ENCODE assay signal across 8 cellular contexts in genomic region chr22:17999851-18000250, GRCh38. TPM values are rescaled to one million over a fixed set of nuclear protein-coding genes. Genes with fewer than 3 reads are reported as not detected.
DNase-seq lines count a peak whose midpoint lies in the region; ATAC-seq and TF ChIP-seq lines count a peak whose summit lies in the region.

No MANE protein-coding gene starts in this region.

- peak overlapping the region; percentile 66 for H3K27ac Mint-ChIP-seq in activated naive CD8-positive, alpha-beta T cell treated with anti-CD3 and anti-CD28 coated beads, Interleukin-2, amount 50 U/mL, for 24 hours

- no peaks in the 10 kb centered on the region for H3K27me3 Mint-ChIP-seq in activated naive CD8-positive, alpha-beta T cell treated with anti-CD3 and anti-CD28 coated beads, Interleukin-2, amount 50 U/mL, for 24 hours

- H3K27me3 ChIP-seq in lower lobe of right lung (ENCODE audit: low read depth) (no peaks in the 10 kb centered on the region), uterus (no peaks in the 10 kb centered on the region)

- H3K9me3 ChIP-seq in lower lobe of right lung: no peaks in the 10 kb centered on the region
- no peaks in the 10 kb centered on the region for H3K9me3 ChIP-seq in uterus

- no peak overlapping the region for H3K27ac ChIP-seq in lower lobe of right lung
- H3K27ac ChIP-seq in uterus: peak overlapping the region in 1 of 2 donors; percentile 23

- TF ChIP-seq CTCF in lower lobe of right lung (IDR thresholded peaks at IDR 0.05) (no peak), uterus (IDR thresholded peaks at IDR 0.05) (no peak)

- no peaks in the 10 kb centered on the region for H3K36me3 ChIP-seq in lower lobe of right lung
- no peaks in the 10 kb centered on the region for H3K36me3 ChIP-seq in uterus

- H3K36me3 Mint-ChIP-seq in activated naive CD8-positive, alpha-beta T cell treated with anti-CD3 and anti-CD28 coated beads, Interleukin-2, amount 50 U/mL, for 24 hours (ENCODE audit: low read depth): peaks cover 1% of the 10 kb centered on the region

- no peak for TF ChIP-seq POLR2A in uterus (IDR thresholded peaks at IDR 0.05)

- no peaks in the 10 kb centered on the region for H3K9me3 Mint-ChIP-seq in activated naive CD8-positive, alpha-beta T cell treated with anti-CD3 and anti-CD28 coated beads, Interleukin-2, amount 50 U/mL, for 24 hours

- H3K4me3 Mint-ChIP-seq in activated naive CD8-positive, alpha-beta T cell treated with anti-CD3 and anti-CD28 coated beads, Interleukin-2, amount 50 U/mL, for 24 hours: peak overlapping the region; percentile 80

- H3K4me3 ChIP-seq in lower lobe of right lung: peak overlapping the region; percentile 78
- H3K4me3 ChIP-seq in uterus: peak overlapping the region; percentile 55 to 88

- H3K4me1 ChIP-seq in lower lobe of right lung (peaks cover 20% of the 10 kb centered on the region), uterus (no peaks in the 10 kb centered on the region)

- H3K4me1 Mint-ChIP-seq in activated naive CD8-positive, alpha-beta T cell treated with anti-CD3 and anti-CD28 coated beads, Interleukin-2, amount 50 U/mL, for 24 hours: peaks cover 53% of the 10 kb centered on the region

- no peak for ATAC-seq in activated naive CD8-positive, alpha-beta T cell treated with anti-CD3 and anti-CD28 coated beads, Interleukin-2, amount 50 U/mL, for 24 hours
- no peak for ATAC-seq in lower lobe of right lung
- no peak for ATAC-seq in HG03045 (IDR thresholded peaks at IDR 0.05; ENCODE audit: unreplicated experiment)

- DNase-seq in stimulated activated naive CD4-positive, alpha-beta T cell treated with Interleukin-2 at 50 U/mL for 16 hours (lab: John Stamatoyannopoulos, UW): peak; percentile 5
- DNase-seq in stimulated activated naive CD4-positive, alpha-beta T cell (lab: John Stamatoyannopoulos, UW): no peak
- DNase-seq in activated naive CD8-positive, alpha-beta T cell treated with anti-CD3 and anti-CD28 coated beads, Interleukin-2, amount 50 U/mL, for 24 hours: no peak
- no peak for DNase-seq in lower lobe of right lung
- no peak for DNase-seq in uterus
- DNase-seq in NCI-H1436 (lab: John Stamatoyannopoulos, UW): no peak
- no peak for DNase-seq in GM19238 (ENCODE audit: insufficient read length, low spot score)

- intact Hi-C loops in lower lobe of right lung (cut with DNase I): no loop called here
- intact Hi-C loops in uterus (cut with DNase I; ENCODE audit: low total_unique reads): no loop called here

RNA-seq across cellular contexts. Expression of gene MICAL3, which starts 24.5 kb away (rescaled TPM):
- total RNA-seq in lower lobe of right lung (23.5 TPM), uterus (100 to 1,000 TPM in 1 of 4 donors, 10 to 100 TPM in 3; 13.5 to 167 (median 47.2) TPM)
